Comparison of ENCODE assay signal across 18 cellular contexts in genomic region chr20:4828830-4829493, GRCh38. TPM values are rescaled to one million over a fixed set of nuclear protein-coding genes. Genes with fewer than 3 reads are reported as not detected.
DNase-seq lines count a peak whose midpoint lies in the region; ATAC-seq and TF ChIP-seq lines count a peak whose summit lies in the region.
"Had no signal": no experiment of that assay in that cellular context is flagged by ENCODE, and none has a peak within 500 bp of the region (broad histone marks: within the 10 kb centered on the region; RNA-seq: fewer than 3 reads in every experiment).

No MANE protein-coding gene starts in this region.

- H4K20me1 ChIP-seq in BLaER1, result no peaks in the 10 kb centered on the region

- intact Hi-C loops in activated CD4-positive, alpha-beta T cell treated with anti-CD3 and anti-CD28 coated beads, Interleukin-2, amount 10 ng/mL, durations not matched to agents 24 days and 14 days (cut with micrococcal nuclease), result no loop called here
- intact Hi-C loops in esophagus squamous epithelium (cut with DNase I), result no loop called here

- H2BK12ac ChIP-seq in neuronal stem cell (ENCODE audit: low read length), result no peak overlapping the region

- TF ChIP-seq CTCF in gastroesophageal sphincter (IDR thresholded peaks at IDR 0.05) (no peak), esophagus squamous epithelium (IDR thresholded peaks at IDR 0.05) (no peak)

- H2BK120ac ChIP-seq in neuronal stem cell (ENCODE audit: low read depth, low read length), result no peak overlapping the region

- no peak overlapping the region for H3K27ac ChIP-seq in BLaER1
- H3K27ac ChIP-seq in gastroesophageal sphincter, result peak overlapping the region in 2 of 4 donors; percentile 35 to 47
- H3K27ac ChIP-seq in neuronal stem cell (replicated peaks; ENCODE audit: low read length), result no peak overlapping the region
- peak overlapping the region in 1 of 4 donors; percentile 51 for H3K27ac ChIP-seq in esophagus squamous epithelium
- H3K27ac ChIP-seq: neural progenitor cell, Peyer's patch had no signal

- 86 to 87% methylated on average over 5 of the region's 14 CpGs for WGBS in gastroesophageal sphincter (ENCODE audit: low coverage in 1 of 2), 2 donors
- WGBS in neuronal stem cell (ENCODE audit: extremely low coverage in 2 of 2, insufficient read length in 2 of 2, insufficient replicate concordance in 1 of 2), 2 donors, result no CpG with 5 or more reads among the region's 14 CpGs
- 84 to 87% methylated on average over 14 of the region's 14 CpGs for WGBS in esophagus squamous epithelium, 2 donors

- H4K8ac ChIP-seq in neuronal stem cell (ENCODE audit: low read depth, low read length), result no peak overlapping the region

- no peak overlapping the region for H2BK15ac ChIP-seq in neuronal stem cell (ENCODE audit: low read length)

- no peak overlapping the region for H3K4ac ChIP-seq in neuronal stem cell (ENCODE audit: low read length)

- DNase-seq in NCI-H82 treated with DMSO at 0.1 percent for 48 hours (lab: John Stamatoyannopoulos, UW; ENCODE audit: unreplicated experiment) (peak; percentile 20), neuronal stem cell (ENCODE audit: low spot score) (no peak), globus pallidus (ENCODE audit: low spot score) (no peak), dermis blood vessel endothelial cell (no peak), esophagus squamous epithelium (lab: John Stamatoyannopoulos, UW) (no peak)
- no peak for DNase-seq in activated CD4-positive, alpha-beta T cell treated with anti-CD3 and anti-CD28 coated beads, Interleukin-2, amount 10 ng/mL, durations not matched to agents 24 days and 14 days
- DNase-seq: activated CD4-positive, CD25-positive, alpha-beta regulatory T cell treated with anti-CD3 and anti-CD28 coated beads, Interleukin-2, amount 50 U/mL, for 72 hours; activated naive CD8-positive, alpha-beta T cell treated with anti-CD3 and anti-CD28 coated beads, Interleukin-2, amount 50 U/mL, for 24 hours; activated T-cell treated with anti-CD3 and anti-CD28 coated beads for 4 hours; DMS53; hippocampal formation; Peyer's patch had no signal

- 0 out of 2 replicates have a peak overlapping the region, but pooled peaks have one; percentile 18 for H3K4me2 ChIP-seq in BLaER1
- no peak overlapping the region for H3K4me2 ChIP-seq in neuronal stem cell (ENCODE audit: insufficient read depth, low read length, poor library complexity, severe bottlenecking)
- H3K4me2 ChIP-seq: GM23338, neural progenitor cell had no signal

- no peak overlapping the region for H3K4me3 ChIP-seq in BLaER1
- no peak overlapping the region for H3K4me3 ChIP-seq in gastroesophageal sphincter
- H3K4me3 ChIP-seq in neuronal stem cell (ENCODE audit: low read length in 2 of 2), result no peak overlapping the region
- no peak overlapping the region for H3K4me3 ChIP-seq in esophagus squamous epithelium
- H3K4me3 ChIP-seq: GM23338, neural progenitor cell, Peyer's patch had no signal

- H3K36me3 ChIP-seq in BLaER1 (no peaks in the 10 kb centered on the region), gastroesophageal sphincter (no peaks in the 10 kb centered on the region), neuronal stem cell (replicated peaks in 1 of 2; ENCODE audit: control insufficient read depth in 2 of 2, insufficient read depth in 2 of 2, low read length in 2 of 2) (no peaks in the 10 kb centered on the region), esophagus squamous epithelium (no peaks in the 10 kb centered on the region)
- H3K36me3 ChIP-seq: neural progenitor cell, Peyer's patch had no signal

- ATAC-seq in gastroesophageal sphincter, result peak; percentile 45
- ATAC-seq: GM23338 had no signal

- H3K23ac ChIP-seq in neuronal stem cell (ENCODE audit: low read depth, low read length, poor library complexity), result no peak overlapping the region

- H2AK5ac ChIP-seq in neuronal stem cell (ENCODE audit: low read depth, low read length), result peak overlapping the region; percentile 70

- H3K4me3 Mint-ChIP-seq in activated CD4-positive, alpha-beta T cell treated with anti-CD3 and anti-CD28 coated beads, Interleukin-2, amount 10 ng/mL, durations not matched to agents 24 days and 14 days, result no peak overlapping the region
- H3K4me3 Mint-ChIP-seq: activated naive CD8-positive, alpha-beta T cell treated with anti-CD3 and anti-CD28 coated beads, Interleukin-2, amount 50 U/mL, for 24 hours; GM23338; stimulated activated naive CD8-positive, alpha-beta T cell treated with anti-CD3 and anti-CD28 coated beads, Interleukin-15, Interleukin-2, amounts not matched to agents 100 ng/mL and 50 ng/mL, for 24 hours; T-helper 1 cell treated with Interleukin-12 subunit alpha and Interleukin-12 subunit beta and Interleukin-4 antibody, amounts not matched to agents 30 μg/mL and 1 μg/mL, for 36 hours had no signal

- H3K27me3 Mint-ChIP-seq in activated CD4-positive, alpha-beta T cell treated with anti-CD3 and anti-CD28 coated beads, Interleukin-2, amount 10 ng/mL, durations not matched to agents 24 days and 14 days, result peaks cover 7% of the 10 kb centered on the region
- H3K27me3 Mint-ChIP-seq: activated naive CD8-positive, alpha-beta T cell treated with anti-CD3 and anti-CD28 coated beads, Interleukin-2, amount 50 U/mL, for 24 hours; stimulated activated naive CD8-positive, alpha-beta T cell treated with anti-CD3 and anti-CD28 coated beads, Interleukin-15, Interleukin-2, amounts not matched to agents 100 ng/mL and 50 ng/mL, for 24 hours had no signal

- H3K36me3 Mint-ChIP-seq in activated CD4-positive, alpha-beta T cell treated with anti-CD3 and anti-CD28 coated beads, Interleukin-2, amount 10 ng/mL, durations not matched to agents 24 days and 14 days (ENCODE audit: low read depth), result peaks cover 2% of the 10 kb centered on the region
- H3K36me3 Mint-ChIP-seq: neural progenitor cell had no signal

- peak overlapping the region; percentile 32 for H2AFZ ChIP-seq in neuronal stem cell (ENCODE audit: low read length)
- H2AFZ ChIP-seq: neural progenitor cell had no signal

- H3K9ac ChIP-seq in BLaER1, result no peak overlapping the region
- no peak overlapping the region for H3K9ac ChIP-seq in neuronal stem cell (ENCODE audit: low read depth, low read length, poor library complexity)
- H3K9ac ChIP-seq: neural progenitor cell had no signal

- peaks cover 32% of the 10 kb centered on the region for H3K4me1 ChIP-seq in BLaER1
- peaks cover 0 to 17% (median 8%) of the 10 kb centered on the region in 3 donors for H3K4me1 ChIP-seq in gastroesophageal sphincter
- H3K4me1 ChIP-seq in neuronal stem cell (ENCODE audit: control insufficient read depth in 2 of 2, insufficient read depth in 1 of 2, low read depth in 1 of 2, low read length in 2 of 2), result peaks cover 8% of the 10 kb centered on the region in 2 donors
- peaks cover 0 to 11% (median 2%) of the 10 kb centered on the region in 3 donors for H3K4me1 ChIP-seq in esophagus squamous epithelium

- H3K27ac Mint-ChIP-seq in activated CD4-positive, alpha-beta T cell treated with anti-CD3 and anti-CD28 coated beads, Interleukin-2, amount 10 ng/mL, durations not matched to agents 24 days and 14 days, result no peak overlapping the region
- H3K27ac Mint-ChIP-seq: activated naive CD8-positive, alpha-beta T cell treated with anti-CD3 and anti-CD28 coated beads, Interleukin-2, amount 50 U/mL, for 24 hours; GM23338; neural progenitor cell; stimulated activated naive CD8-positive, alpha-beta T cell treated with anti-CD3 and anti-CD28 coated beads, Interleukin-15, Interleukin-2, amounts not matched to agents 100 ng/mL and 50 ng/mL, for 24 hours; T-helper 1 cell treated with Interleukin-12 subunit alpha and Interleukin-12 subunit beta and Interleukin-4 antibody, amounts not matched to agents 30 μg/mL and 1 μg/mL, for 36 hours had no signal

- TF ChIP-seq EP300 in gastroesophageal sphincter (IDR thresholded peaks at IDR 0.05), result no peak

- H3K27me3 ChIP-seq in BLaER1 (no peaks in the 10 kb centered on the region), gastroesophageal sphincter (no peaks in the 10 kb centered on the region), neuronal stem cell (ENCODE audit: control insufficient read depth in 3 of 3, insufficient read depth in 3 of 3, low read depth in 1 of 3, low read length in 3 of 3) (no peaks in the 10 kb centered on the region), esophagus squamous epithelium (peaks cover 0 to 2% (median 0%) of the 10 kb centered on the region in 4 donors)
- H3K27me3 ChIP-seq: neural progenitor cell, Peyer's patch had no signal

- no peak overlapping the region for H4K91ac ChIP-seq in neuronal stem cell (ENCODE audit: low read depth, low read length, poor library complexity)

- no peaks in the 10 kb centered on the region for H3K79me1 ChIP-seq in neuronal stem cell (ENCODE audit: low read depth, low read length)

- H3K14ac ChIP-seq in neuronal stem cell (ENCODE audit: low read length), result peak overlapping the region; percentile 21

- no peaks in the 10 kb centered on the region for H3K9me3 ChIP-seq in BLaER1
- no peaks in the 10 kb centered on the region for H3K9me3 ChIP-seq in gastroesophageal sphincter
- no peaks in the 10 kb centered on the region for H3K9me3 ChIP-seq in neuronal stem cell (replicated peaks in 1 of 2; ENCODE audit: control insufficient read depth in 2 of 2, insufficient read depth in 1 of 2, low read depth in 1 of 2, low read length in 2 of 2)
- H3K9me3 ChIP-seq in esophagus squamous epithelium, result no peaks in the 10 kb centered on the region
- H3K9me3 ChIP-seq: Peyer's patch had no signal

- H3K9me3 Mint-ChIP-seq in activated CD4-positive, alpha-beta T cell treated with anti-CD3 and anti-CD28 coated beads, Interleukin-2, amount 10 ng/mL, durations not matched to agents 24 days and 14 days, result peaks cover 4% of the 10 kb centered on the region
- H3K9me3 Mint-ChIP-seq: GM23338; neural progenitor cell; stimulated activated naive CD8-positive, alpha-beta T cell treated with anti-CD3 and anti-CD28 coated beads, Interleukin-15, Interleukin-2, amounts not matched to agents 100 ng/mL and 50 ng/mL, for 24 hours had no signal

- H2BK5ac ChIP-seq in neuronal stem cell (ENCODE audit: low read length), result peak overlapping the region; percentile 39

- TF ChIP-seq POLR2A in gastroesophageal sphincter (IDR thresholded peaks at IDR 0.05) (no peak), esophagus squamous epithelium (IDR thresholded peaks at IDR 0.05) (no peak)

- H3K4me1 Mint-ChIP-seq in activated CD4-positive, alpha-beta T cell treated with anti-CD3 and anti-CD28 coated beads, Interleukin-2, amount 10 ng/mL, durations not matched to agents 24 days and 14 days, result peaks cover 5% of the 10 kb centered on the region

- peak overlapping the region; percentile 80 for H3K18ac ChIP-seq in neuronal stem cell (ENCODE audit: low read length)

RNA-seq across cellular contexts. Expression of gene RASSF2, which starts 5.6 kb away (rescaled TPM):
- 10 to 100 TPM; 28.3 to 99.0 (median 69.1) TPM for total RNA-seq in gastroesophageal sphincter
- polyA plus RNA-seq in neuronal stem cell (2013, experiment 1 of 2), result 12.6 TPM
- 12.9 TPM for polyA plus RNA-seq in neuronal stem cell (2013, experiment 2 of 2)
- 38.1 and 38.5 TPM in 2 replicates for total RNA-seq in activated CD4-positive, alpha-beta T cell treated with anti-CD3 and anti-CD28 coated beads, Interleukin-2, amount 10 ng/mL, durations not matched to agents 24 days and 14 days
- total RNA-seq in dermis blood vessel endothelial cell, result 120 and 171 TPM in 2 replicates
- total RNA-seq in esophagus squamous epithelium, result 10 to 100 TPM in 1 of 4 donors, 1 to 10 TPM in 3; 1.6 to 17.5 (median 5.4) TPM
